16 cellular contexts compared by ENCODE assay signal in the genomic region with DNA sequence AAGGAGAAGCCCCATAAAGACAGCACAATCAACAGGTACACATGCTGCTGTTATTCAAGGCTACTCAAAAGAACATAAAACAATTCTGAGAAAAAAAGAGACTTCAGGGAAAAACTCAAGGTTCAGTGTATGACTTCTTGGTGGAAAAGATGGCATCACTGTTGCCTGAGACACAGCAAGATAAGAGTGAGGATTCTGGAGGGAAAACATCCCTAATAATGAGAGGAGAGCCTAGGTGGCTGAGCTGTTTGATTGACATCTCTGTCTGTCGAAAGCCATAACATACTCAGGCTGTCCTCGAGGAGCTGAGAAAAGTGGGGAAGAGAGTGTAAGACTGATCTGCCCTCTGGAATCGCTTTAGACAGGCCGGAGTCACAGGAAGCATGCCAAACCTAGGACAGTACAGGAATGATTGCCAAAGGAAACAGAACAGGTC.
DNase-seq lines count a peak whose midpoint lies in the region; ATAC-seq, FAIRE-seq and TF ChIP-seq lines count a peak whose summit lies in the region.
"Had no signal": no experiment of that assay in that cellular context is flagged by ENCODE, and none has a peak within 500 bp of the region (broad histone marks: within the 10 kb centered on the region; RNA-seq: fewer than 3 reads in every experiment).

No MANE protein-coding gene starts in this region.

- H3K4me1 ChIP-seq in PC-9 (replicated peaks; ENCODE audit: insufficient read depth) (peaks cover 94% of the 10 kb centered on the region), H1 (replicated peaks in 1 of 4; ENCODE audit: control insufficient read depth in 3 of 4, insufficient read depth in 4 of 4, low read length in 3 of 4) (no peaks in the 10 kb centered on the region), smooth muscle cell (ENCODE audit: low read depth) (peaks cover 21% of the 10 kb centered on the region)

- no peak overlapping the region for H3K56ac ChIP-seq in H1 (replicated peaks; ENCODE audit: insufficient read length, low read depth, low read length)

- no peak overlapping the region for H4K91ac ChIP-seq in H1 (replicated peaks; ENCODE audit: insufficient read length, low read length)

- POLR2A ChIA-PET in PC-9 (lab: Charles Lee; ENCODE audit: unreplicated experiment) (interaction anchor here (0.6 to 1.0 kb wide), 3 partner anchors 29 to 194 kb away, joined by 3 to 6 read pairs (median 3); a partner anchor contains a TSS), H1 (lab: Charles Lee; ENCODE audit: partially characterized antibody) (interaction anchor here (0.7 kb wide), 1 partner anchor 1345 kb away, joined by 3 read pairs; no protein-coding TSS in a partner anchor)

- no peak overlapping the region for H3K4me3 Mint-ChIP-seq in activated CD4-positive, alpha-beta T cell treated with anti-CD3 and anti-CD28 coated beads, Interleukin-2, amount 10 ng/mL, durations not matched to agents 24 days and 14 days

- TF ChIP-seq EP300 in H1 (IDR thresholded peaks at IDR 0.05; ENCODE audit: borderline replicate concordance in 1 of 2, low read depth in 2 of 2, low read length in 2 of 2), result no peak

- no peak for ATAC-seq in HG02610 (IDR thresholded peaks at IDR 0.05; ENCODE audit: unreplicated experiment)
- ATAC-seq: HCT116 had no signal

- no peak overlapping the region for H3K4me3 ChIP-seq in PC-9
- no peak overlapping the region for H3K4me3 ChIP-seq in H1 (ENCODE audit: extremely low read depth in 1 of 4, insufficient read depth in 2 of 4, low read depth in 3 of 4, low read length in 4 of 4)
- H3K4me3 ChIP-seq in smooth muscle cell, result no peak overlapping the region
- H3K4me3 ChIP-seq: spleen, stomach had no signal

- no peaks in the 10 kb centered on the region for H3K79me2 ChIP-seq in PC-9 (ENCODE audit: low read depth)
- H3K79me2 ChIP-seq in H1 (ENCODE audit: control insufficient read depth in 1 of 2, insufficient read depth in 2 of 2, low read length in 2 of 2), result no peaks in the 10 kb centered on the region
- no peaks in the 10 kb centered on the region for H3K79me2 ChIP-seq in smooth muscle cell (ENCODE audit: low read depth)

- no TSS peak for BruUV-seq in PC-9 (replicated peaks; lab: Mats Ljungman, UMichigan)

- no peak for TF ChIP-seq CTCF in PC-9 (conservative IDR thresholded peaks at IDR 0.05)
- TF ChIP-seq CTCF in H1 (IDR thresholded peaks at IDR 0.05; ENCODE audit: control extremely low read depth in 1 of 3, insufficient read depth in 1 of 3, low read depth in 1 of 3, low read length in 3 of 3), result no peak
- TF ChIP-seq CTCF in smooth muscle cell (IDR thresholded peaks at IDR 0.05; ENCODE audit: borderline replicate concordance, insufficient read depth, poor library complexity, severe bottlenecking), result no peak

- no peak overlapping the region for H2BK120ac ChIP-seq in H1 (replicated peaks; ENCODE audit: low read depth, low read length)

- no peak overlapping the region for H3K14ac ChIP-seq in H1 (ENCODE audit: insufficient read length)

- H3F3A ChIP-seq in PC-9 (ENCODE audit: insufficient read depth, low read depth) (peaks cover 71% of the 10 kb centered on the region), smooth muscle cell (ENCODE audit: low read depth) (peaks cover 23% of the 10 kb centered on the region)

- no peak overlapping the region for H3K23ac ChIP-seq in H1 (ENCODE audit: insufficient read length)

- no peak overlapping the region for H3K9ac ChIP-seq in H1 (replicated peaks in 1 of 4; ENCODE audit: extremely low read depth in 1 of 4, low read depth in 3 of 4, low read length in 3 of 4)
- peak overlapping the region; percentile 79 for H3K9ac ChIP-seq in smooth muscle cell (ENCODE audit: low read depth)

- H2BK20ac ChIP-seq in H1 (ENCODE audit: low read length), result no peak overlapping the region

- no peak overlapping the region for H2AFZ ChIP-seq in PC-9
- H2AFZ ChIP-seq in H1 (ENCODE audit: low read length), result peak overlapping the region; percentile 33
- H2AFZ ChIP-seq in smooth muscle cell (ENCODE audit: low read depth), result peak overlapping the region; percentile 32

- H3K36me3 Mint-ChIP-seq in activated CD4-positive, alpha-beta T cell treated with anti-CD3 and anti-CD28 coated beads, Interleukin-2, amount 10 ng/mL, durations not matched to agents 24 days and 14 days (ENCODE audit: low read depth), result peaks cover 5% of the 10 kb centered on the region

- H3K4me2 ChIP-seq in PC-9 (peak overlapping the region; percentile 60), H1 (ENCODE audit: insufficient read depth in 1 of 2, low read depth in 2 of 2, low read length in 2 of 2) (no peak overlapping the region), smooth muscle cell (peak overlapping the region; percentile 65)

- no peak overlapping the region for H2BK15ac ChIP-seq in H1 (ENCODE audit: low read length)

- H3K36me3 ChIP-seq in PC-9 (ENCODE audit: low read depth) (no peaks in the 10 kb centered on the region), H1 (ENCODE audit: control insufficient read depth in 2 of 4, insufficient read depth in 4 of 4, low read length in 3 of 4) (no peaks in the 10 kb centered on the region), smooth muscle cell (ENCODE audit: low read depth) (no peaks in the 10 kb centered on the region)
- H3K36me3 ChIP-seq: spleen, stomach had no signal

- no peak for TF ChIP-seq POLR2A in H1 (IDR thresholded peaks at IDR 0.05; ENCODE audit: control extremely low read depth in 1 of 2, low read depth in 2 of 2, low read length in 2 of 2)

- intact Hi-C loops in activated CD4-positive, alpha-beta T cell treated with anti-CD3 and anti-CD28 coated beads, Interleukin-2, amount 10 ng/mL, durations not matched to agents 24 days and 14 days (cut with micrococcal nuclease), result loop anchor here (5.0 kb wide), 1 partner anchor 34 kb away; no protein-coding TSS in a partner anchor
- intact Hi-C loops in PC-9 (cut with micrococcal nuclease; ENCODE audit: unreplicated experiment), result loop anchor here (5.0 to 10.0 kb wide), 5 partner anchors 311 to 1008 kb away; a partner anchor contains a TSS

- H3K27ac ChIP-seq in PC-9, result peak overlapping the region; percentile 100
- H3K27ac ChIP-seq in H1 (ENCODE audit: low read depth, low read length), result no peak overlapping the region
- H3K27ac ChIP-seq in smooth muscle cell (ENCODE audit: low read depth), result peak overlapping the region; percentile 95
- H3K27ac ChIP-seq: spleen, stomach had no signal

- no peak overlapping the region for H4K8ac ChIP-seq in H1 (ENCODE audit: extremely low read depth, insufficient read depth, low read length)

- 94% methylated on average over 4 of the region's 4 CpGs; no CpG with 5 or more reads in 1 of the 2 experiments for WGBS in H1 (ENCODE audit: extremely low coverage in 1 of 2, insufficient coverage in 1 of 2, insufficient read length in 1 of 2, insufficient replicate concordance in 2 of 2, low coverage in 1 of 2, low lambda C conversion rate in 2 of 2, missing lambda C conversion rate in 1 of 2), 2 experiments
- WGBS in smooth muscle cell (ENCODE audit: low lambda C conversion rate), result 66% methylated on average over 4 of the region's 4 CpGs

- no peak overlapping the region for H4K5ac ChIP-seq in H1 (ENCODE audit: insufficient read length, low read depth, low read length)

- H3K27me3 Mint-ChIP-seq in activated CD4-positive, alpha-beta T cell treated with anti-CD3 and anti-CD28 coated beads, Interleukin-2, amount 10 ng/mL, durations not matched to agents 24 days and 14 days, result no peaks in the 10 kb centered on the region

- H3K27ac Mint-ChIP-seq in activated CD4-positive, alpha-beta T cell treated with anti-CD3 and anti-CD28 coated beads, Interleukin-2, amount 10 ng/mL, durations not matched to agents 24 days and 14 days, result peak overlapping the region; percentile 10

- H2BK12ac ChIP-seq in H1 (ENCODE audit: low read depth, low read length), result no peak overlapping the region

- DNase-seq in activated CD4-positive, alpha-beta T cell treated with anti-CD3 and anti-CD28 coated beads, Interleukin-2, amount 10 ng/mL, durations not matched to agents 24 days and 14 days, result no peak
- no peak for DNase-seq in activated CD4-positive, alpha-beta T cell treated with anti-CD3 and anti-CD28 coated beads for 48 hours
- no peak for DNase-seq in PC-9
- no peak for DNase-seq in H1 (ENCODE audit: low read depth in 1 of 2, low spot score in 2 of 2)
- DNase-seq in smooth muscle cell (lab: John Stamatoyannopoulos, UW; ENCODE audit: unreplicated experiment), result no peak
- DNase-seq in NCI-H2196 treated with DMSO at 0.1 percent for 48 hours (lab: John Stamatoyannopoulos, UW; ENCODE audit: unreplicated experiment), result no peak
- DNase-seq in Kasumi-1 (lab: John Stamatoyannopoulos, UW), result no peak
- DNase-seq: NCI-H146, NCI-H345, posterior cingulate gyrus, spleen, stomach had no signal

- CTCF ChIA-PET in PC-9 (lab: Charles Lee), result no interaction called here
- CTCF ChIA-PET in H1 (lab: Charles Lee; ENCODE audit: partially characterized antibody), result interaction anchor here (1.1 kb wide), 1 partner anchor 202 kb away, joined by 5 read pairs; no protein-coding TSS in a partner anchor

- H3K9me2 ChIP-seq in PC-9 (ENCODE audit: insufficient read depth), result no peaks in the 10 kb centered on the region

- H3K9me3 ChIP-seq in PC-9 (ENCODE audit: insufficient read depth, low read depth) (peaks cover 11% of the 10 kb centered on the region), H1 (ENCODE audit: insufficient read depth in 2 of 2, low read depth in 1 of 2, low read length in 1 of 2) (no peaks in the 10 kb centered on the region), smooth muscle cell (replicated peaks; ENCODE audit: low read depth) (no peaks in the 10 kb centered on the region)
- H3K9me3 ChIP-seq: stomach had no signal

- H3K27me3 ChIP-seq in PC-9 (ENCODE audit: insufficient read depth, low read depth) (no peaks in the 10 kb centered on the region), H1 (replicated peaks in 1 of 4; ENCODE audit: control insufficient read depth in 3 of 4, extremely low read depth in 1 of 4, insufficient read depth in 3 of 4, low read length in 3 of 4) (no peaks in the 10 kb centered on the region), smooth muscle cell (ENCODE audit: low read depth) (no peaks in the 10 kb centered on the region)
- H3K27me3 ChIP-seq: spleen, stomach had no signal

- H2AK5ac ChIP-seq in H1 (ENCODE audit: low read depth, low read length), result no peak overlapping the region

- H3K4me1 Mint-ChIP-seq in activated CD4-positive, alpha-beta T cell treated with anti-CD3 and anti-CD28 coated beads, Interleukin-2, amount 10 ng/mL, durations not matched to agents 24 days and 14 days, result peaks cover 82% of the 10 kb centered on the region

- no peaks in the 10 kb centered on the region for H3K23me2 ChIP-seq in H1 (ENCODE audit: low read depth, low read length)

- H3K4ac ChIP-seq in H1 (replicated peaks; ENCODE audit: insufficient read length, low read depth, low read length), result no peak overlapping the region

- H4K20me1 ChIP-seq in PC-9 (ENCODE audit: insufficient read depth) (no peaks in the 10 kb centered on the region), H1 (replicated peaks in 1 of 2; ENCODE audit: control insufficient read depth in 1 of 2, insufficient read depth in 2 of 2, low read length in 2 of 2) (no peaks in the 10 kb centered on the region), smooth muscle cell (ENCODE audit: low read depth) (no peaks in the 10 kb centered on the region)

- no peak for FAIRE-seq in H1 (lab: Jason Lieb, UNC)
- FAIRE-seq: A204.1, G401.6 had no signal

- no peaks in the 10 kb centered on the region for H3K79me1 ChIP-seq in H1 (ENCODE audit: low read depth, low read length)

- no peak overlapping the region for H2BK5ac ChIP-seq in H1 (ENCODE audit: low read depth, low read length)

- peaks cover 5% of the 10 kb centered on the region for H3K9me3 Mint-ChIP-seq in activated CD4-positive, alpha-beta T cell treated with anti-CD3 and anti-CD28 coated beads, Interleukin-2, amount 10 ng/mL, durations not matched to agents 24 days and 14 days

- no peak for TF ChIP-seq RAD21 in H1 (IDR thresholded peaks at IDR 0.05 in 1 of 2, conservative IDR thresholded peaks at IDR 0.05 in 1 of 2; ENCODE audit: low read depth in 2 of 2, low read length in 2 of 2)

- H3K18ac ChIP-seq in H1 (ENCODE audit: extremely low read depth, low read length), result no peak overlapping the region

Comparison
In these comparisons a context has a peak if more than half of its experiments do, and no peak if none do; other contexts are left out.
1. H3K4me2 ChIP-seq: peak in PC-9 (single experiment) and smooth muscle cell (single experiment); none in H1 (0 of 2).